In the genomic region with DNA sequence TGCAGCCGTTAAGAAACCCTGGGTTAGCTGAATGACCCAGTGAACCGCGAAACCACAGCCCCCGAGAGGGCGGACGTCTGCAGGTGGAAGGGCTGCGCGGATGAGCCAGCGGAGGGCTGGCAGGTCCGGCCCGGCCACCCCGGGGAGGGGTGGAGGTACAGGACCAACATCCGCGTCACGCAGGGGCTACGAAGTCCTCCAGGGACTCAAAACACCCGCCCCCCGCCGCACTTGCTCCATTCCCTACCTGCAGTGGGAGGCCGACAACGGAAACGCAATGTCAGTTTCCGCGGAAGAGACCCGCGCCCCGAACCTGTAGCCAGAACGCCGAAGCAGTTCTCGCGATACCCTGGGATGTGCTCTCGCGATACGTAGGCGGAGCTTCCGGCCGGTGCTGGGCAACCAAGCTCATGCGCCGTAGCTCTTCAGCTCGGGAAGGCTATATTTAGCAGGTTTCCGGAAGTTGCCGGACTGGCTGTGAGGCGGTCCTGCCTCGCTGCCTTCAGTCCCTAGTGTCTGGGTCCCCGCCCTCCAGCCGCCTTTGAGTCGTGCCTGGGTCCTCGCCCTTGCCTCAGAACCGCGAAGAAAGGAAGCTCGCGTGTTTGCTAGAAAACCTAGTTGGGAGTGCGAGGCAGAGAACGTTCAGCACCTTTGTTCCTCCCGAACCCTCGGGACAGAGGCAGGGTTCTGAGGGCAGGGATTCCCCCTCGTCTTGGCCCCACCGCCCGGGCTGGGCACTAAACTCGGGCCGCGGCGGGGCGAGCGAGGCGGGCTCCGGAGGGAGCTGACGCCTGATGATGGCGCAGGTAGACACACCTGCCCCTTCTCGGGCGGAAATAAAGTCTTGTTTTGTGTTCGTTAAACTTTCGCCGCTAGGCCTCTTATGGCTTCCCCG, we compare ENCODE assay signal across 8 cellular contexts. TPM values are rescaled to one million over a fixed set of nuclear protein-coding genes. Genes with fewer than 3 reads are reported as not detected.
DNase-seq lines count a peak whose midpoint lies in the region; FAIRE-seq and TF ChIP-seq lines count a peak whose summit lies in the region.

A gene with protein sequence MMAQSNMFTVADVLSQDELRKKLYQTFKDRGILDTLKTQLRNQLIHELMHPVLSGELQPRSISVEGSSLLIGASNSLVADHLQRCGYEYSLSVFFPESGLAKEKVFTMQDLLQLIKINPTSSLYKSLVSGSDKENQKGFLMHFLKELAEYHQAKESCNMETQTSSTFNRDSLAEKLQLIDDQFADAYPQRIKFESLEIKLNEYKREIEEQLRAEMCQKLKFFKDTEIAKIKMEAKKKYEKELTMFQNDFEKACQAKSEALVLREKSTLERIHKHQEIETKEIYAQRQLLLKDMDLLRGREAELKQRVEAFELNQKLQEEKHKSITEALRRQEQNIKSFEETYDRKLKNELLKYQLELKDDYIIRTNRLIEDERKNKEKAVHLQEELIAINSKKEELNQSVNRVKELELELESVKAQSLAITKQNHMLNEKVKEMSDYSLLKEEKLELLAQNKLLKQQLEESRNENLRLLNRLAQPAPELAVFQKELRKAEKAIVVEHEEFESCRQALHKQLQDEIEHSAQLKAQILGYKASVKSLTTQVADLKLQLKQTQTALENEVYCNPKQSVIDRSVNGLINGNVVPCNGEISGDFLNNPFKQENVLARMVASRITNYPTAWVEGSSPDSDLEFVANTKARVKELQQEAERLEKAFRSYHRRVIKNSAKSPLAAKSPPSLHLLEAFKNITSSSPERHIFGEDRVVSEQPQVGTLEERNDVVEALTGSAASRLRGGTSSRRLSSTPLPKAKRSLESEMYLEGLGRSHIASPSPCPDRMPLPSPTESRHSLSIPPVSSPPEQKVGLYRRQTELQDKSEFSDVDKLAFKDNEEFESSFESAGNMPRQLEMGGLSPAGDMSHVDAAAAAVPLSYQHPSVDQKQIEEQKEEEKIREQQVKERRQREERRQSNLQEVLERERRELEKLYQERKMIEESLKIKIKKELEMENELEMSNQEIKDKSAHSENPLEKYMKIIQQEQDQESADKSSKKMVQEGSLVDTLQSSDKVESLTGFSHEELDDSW (plus strand): TSS at position 471 of the 895 bp plus-strand sequence. CDS start 324 bp downstream, at position 795.
TRAPPC2 (minus strand) TSS at position 343 of the 895 bp plus-strand sequence. CDS start 14,657 bp downstream, outside the sequence.

- no peak within 1 kb of the TSS for H2BK15ac ChIP-seq in neuronal stem cell (ENCODE audit: low read length)

- no peaks in the 10 kb centered on the region for H3K27me3 Mint-ChIP-seq in activated naive CD4-positive, alpha-beta T cell treated with anti-CD3 and anti-CD28 coated beads for 36 hours (ENCODE audit: low read depth)

- no peak within 1 kb of the TSS for H2BK12ac ChIP-seq in neuronal stem cell (ENCODE audit: low read length)

- H3K4ac ChIP-seq in neuronal stem cell (ENCODE audit: low read length): no peak within 1 kb of the TSS

- H3K36me3 Mint-ChIP-seq in activated naive CD4-positive, alpha-beta T cell treated with anti-CD3 and anti-CD28 coated beads for 36 hours (ENCODE audit: low read depth): peaks cover 29% of the 10 kb centered on the region

- H3K9ac ChIP-seq in neuronal stem cell (ENCODE audit: low read depth, low read length, poor library complexity): peak within 1 kb of the TSS; percentile 81

- peak within 1 kb of the TSS; percentile 89 for H3K18ac ChIP-seq in neuronal stem cell (ENCODE audit: low read length)

- H3K36me3 ChIP-seq in neuronal stem cell (replicated peaks in 1 of 2; ENCODE audit: control insufficient read depth in 2 of 2, insufficient read depth in 2 of 2, low read length in 2 of 2): peaks cover 0 to 41% of the 10 kb centered on the region in 2 donors

- CTCF ChIA-PET in activated naive CD4-positive, alpha-beta T cell treated with anti-CD3 and anti-CD28 coated beads for 36 hours (lab: Charles Lee): interaction anchor here (0.9 to 2.7 kb wide), 4 partner anchors 11 to 295 kb away, joined by 3 to 8 read pairs (median 4); partner anchors contain the start of gene GEMIN8

- peak within 1 kb of the TSS; percentile 92 for H2AFZ ChIP-seq in neuronal stem cell (ENCODE audit: low read length)

- H3K27ac Mint-ChIP-seq in activated naive CD4-positive, alpha-beta T cell treated with anti-CD3 and anti-CD28 coated beads for 36 hours: peak within 1 kb of the TSS; percentile 92

- H3K4me1 Mint-ChIP-seq in activated naive CD4-positive, alpha-beta T cell treated with anti-CD3 and anti-CD28 coated beads for 36 hours (ENCODE audit: low read depth): peaks cover 43% of the 10 kb centered on the region

- peak within 1 kb of the TSS; percentile 95 for H3K4me3 Mint-ChIP-seq in activated naive CD4-positive, alpha-beta T cell treated with anti-CD3 and anti-CD28 coated beads for 36 hours

- no peaks in the 10 kb centered on the region for H3K9me3 ChIP-seq in neuronal stem cell (replicated peaks in 1 of 2; ENCODE audit: control insufficient read depth in 2 of 2, insufficient read depth in 1 of 2, low read depth in 1 of 2, low read length in 2 of 2)

- WGBS in neuronal stem cell (ENCODE audit: extremely low coverage in 2 of 2, insufficient read length in 2 of 2, insufficient replicate concordance in 1 of 2), 2 donors: no CpG with 5 or more reads among the region's 75 CpGs

- H3K14ac ChIP-seq in neuronal stem cell (ENCODE audit: low read length): no peak within 1 kb of the TSS

- H3K23ac ChIP-seq in neuronal stem cell (ENCODE audit: low read depth, low read length, poor library complexity): peak within 1 kb of the TSS; percentile 89

- H2BK120ac ChIP-seq in neuronal stem cell (ENCODE audit: low read depth, low read length): no peak within 1 kb of the TSS

- peaks cover 2% of the 10 kb centered on the region for H3K79me1 ChIP-seq in neuronal stem cell (ENCODE audit: low read depth, low read length)

- H2BK5ac ChIP-seq in neuronal stem cell (ENCODE audit: low read length): no peak within 1 kb of the TSS

- H3K4me3 ChIP-seq in HFF-Myc (replicated peaks; ENCODE audit: low read depth, low read length): peak within 1 kb of the TSS; percentile 81
- H3K4me3 ChIP-seq in neuronal stem cell (ENCODE audit: low read length in 2 of 2): peak within 1 kb of the TSS; percentile 74 to 94

- no peak within 1 kb of the TSS for H4K91ac ChIP-seq in neuronal stem cell (ENCODE audit: low read depth, low read length, poor library complexity)

- peak within 1 kb of the TSS; percentile 48 for H3K4me2 ChIP-seq in neuronal stem cell (ENCODE audit: insufficient read depth, low read length, poor library complexity, severe bottlenecking)

- H2AK5ac ChIP-seq in neuronal stem cell (ENCODE audit: low read depth, low read length): no peak within 1 kb of the TSS

- H3K4me1 ChIP-seq in neuronal stem cell (ENCODE audit: control insufficient read depth in 2 of 2, insufficient read depth in 1 of 2, low read depth in 1 of 2, low read length in 2 of 2): peaks cover 2 to 7% of the 10 kb centered on the region in 2 donors

- H4K8ac ChIP-seq in neuronal stem cell (ENCODE audit: low read depth, low read length): no peak within 1 kb of the TSS

- peak within 1 kb of the TSS; percentile 88 for H3K27ac ChIP-seq in neuronal stem cell (replicated peaks; ENCODE audit: low read length)

- no peaks in the 10 kb centered on the region for H3K27me3 ChIP-seq in neuronal stem cell (ENCODE audit: control insufficient read depth in 3 of 3, insufficient read depth in 3 of 3, low read depth in 1 of 3, low read length in 3 of 3)

- H3K9me3 Mint-ChIP-seq in activated naive CD4-positive, alpha-beta T cell treated with anti-CD3 and anti-CD28 coated beads for 36 hours: peaks cover 2% of the 10 kb centered on the region

- DNase-seq in GM04503 (ENCODE audit: low read depth): peak; percentile 88
- DNase-seq in HFF-Myc (ENCODE audit: extremely low read depth, low read depth): peak; percentile 85
- DNase-seq in NAMALWA (ENCODE audit: low spot score): peak; percentile 96
- DNase-seq in SK-N-DZ (ENCODE audit: low spot score): peak; percentile 94
- peak; percentile 92 for DNase-seq in activated naive CD4-positive, alpha-beta T cell treated with anti-CD3 and anti-CD28 coated beads for 36 hours
- peak; percentile 79 to 88 for DNase-seq in frontal cortex (ENCODE audit: low spot score in 2 of 2)
- peak; percentile 85 for DNase-seq in neuronal stem cell (ENCODE audit: low spot score)

- intact Hi-C loops in activated naive CD4-positive, alpha-beta T cell treated with anti-CD3 and anti-CD28 coated beads for 36 hours (cut with micrococcal nuclease): loop anchor here (1.0 to 10.0 kb wide), 9 partner anchors 8 to 1601 kb away; partner anchors contain the start of genes FANCB, MOSPD2, PIGA and TCEANC

- no peak for FAIRE-seq in frontal cortex (lab: Jason Lieb, UNC)

- TF ChIP-seq CTCF in HFF-Myc (IDR thresholded peaks at IDR 0.05; ENCODE audit: low read depth, low read length, missing control alignments) (no peak), subcutaneous adipose tissue (IDR thresholded peaks at IDR 0.05; ENCODE audit: low read depth) (no peak)

RNA-seq across cellular contexts. Expression of the first gene that starts in this region (rescaled TPM):
- polyA plus RNA-seq in SK-N-DZ (2014; cell fraction: cytosol; rRNA removed): 15.8 and 19.5 TPM in 2 replicates
- 75.9 and 91.3 TPM in 2 replicates for polyA plus RNA-seq in SK-N-DZ (2014; cell fraction: nucleus; rRNA removed)
- total RNA-seq in activated naive CD4-positive, alpha-beta T cell treated with anti-CD3 and anti-CD28 coated beads for 36 hours: 10 to 100 TPM; 25.3 to 26.2 TPM
- 15.9 TPM for total RNA-seq in frontal cortex
- polyA plus RNA-seq in neuronal stem cell (2013, experiment 1 of 2): 21.9 TPM
- polyA plus RNA-seq in neuronal stem cell (2013, experiment 2 of 2): 24.0 TPM
- total RNA-seq in subcutaneous adipose tissue: 10 to 100 TPM; 12.6 to 17.9 (median 14.9) TPM

RNA-seq across cellular contexts. Expression of gene TRAPPC2, which starts in this region (rescaled TPM):
- 43.3 and 48.5 TPM in 2 replicates for polyA plus RNA-seq in SK-N-DZ (2014; cell fraction: cytosol; rRNA removed)
- 25.8 and 33.4 TPM in 2 replicates for polyA plus RNA-seq in SK-N-DZ (2014; cell fraction: nucleus; rRNA removed)
- total RNA-seq in activated naive CD4-positive, alpha-beta T cell treated with anti-CD3 and anti-CD28 coated beads for 36 hours: 10 to 100 TPM in 1 of 2 experiments, 1 to 10 TPM in 1; 9.6 to 10.7 TPM
- total RNA-seq in frontal cortex (76.6 TPM), subcutaneous adipose tissue (10 to 100 TPM in 1 of 4 donors, 1 to 10 TPM in 3; 5.9 to 16.5 (median 9.2) TPM)
- 8.2 TPM for polyA plus RNA-seq in neuronal stem cell (2013, experiment 1 of 2)
- 9.0 TPM for polyA plus RNA-seq in neuronal stem cell (2013, experiment 2 of 2)

Comparison
In these comparisons a context has a peak if more than half of its experiments do, and no peak if none do; other contexts are left out.
1. Peak in every context shown above with its lines: DNase-seq, H3K4me3 ChIP-seq and H3K27ac ChIP-seq.